ENCODE assay signal across 9 cellular contexts in the genomic region with DNA sequence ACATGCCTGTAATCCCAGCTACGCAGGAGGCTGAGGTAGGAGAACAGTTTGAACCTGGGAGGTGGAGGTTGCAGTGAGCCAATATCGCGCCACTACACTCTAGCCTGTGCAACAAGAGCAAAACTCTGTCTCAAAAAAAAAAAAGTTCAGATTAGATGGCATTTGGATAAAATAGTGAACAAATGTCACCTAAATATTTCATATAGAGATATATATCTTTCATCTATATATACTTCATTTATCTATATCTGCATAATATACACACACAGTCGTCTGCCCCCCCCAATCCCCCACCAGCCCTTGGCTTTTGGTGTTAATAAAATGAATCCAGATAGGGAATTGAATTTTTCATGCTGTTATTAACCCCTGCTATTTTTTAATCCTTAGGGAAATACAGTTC. TPM values are rescaled to one million over a fixed set of nuclear protein-coding genes. Genes with fewer than 3 reads are reported as not detected.
DNase-seq lines count a peak whose midpoint lies in the region; ATAC-seq and TF ChIP-seq lines count a peak whose summit lies in the region.
"Had no signal": no experiment of that assay in that cellular context is flagged by ENCODE, and none has a peak within 500 bp of the region (broad histone marks: within the 10 kb centered on the region; RNA-seq: fewer than 3 reads in every experiment).

No MANE protein-coding gene starts in this region.

- TF ChIP-seq POLR2A in IMR-90 (IDR thresholded peaks at IDR 0.05; ENCODE audit: low read depth, low read length) = no peak

- H3K18ac ChIP-seq in IMR-90 (ENCODE audit: low read depth, low read length) = no peak overlapping the region

- H3K9me3 ChIP-seq in AG04450 (ENCODE audit: control insufficient read depth, insufficient read depth, low read length) = no peaks in the 10 kb centered on the region; the same call in 1 of the 2 replicates
- no peaks in the 10 kb centered on the region for H3K9me3 ChIP-seq in IMR-90 (ENCODE audit: control insufficient read depth, insufficient read depth, low read length)
- H3K9me3 ChIP-seq in colonic mucosa = no peaks in the 10 kb centered on the region

- H2AK9ac ChIP-seq in IMR-90 (replicated peaks; ENCODE audit: low read depth, low read length, poor library complexity) = no peak overlapping the region

- H3K56ac ChIP-seq in IMR-90 (ENCODE audit: extremely low read depth, insufficient read depth, low read length) = no peak overlapping the region

- no peak for TF ChIP-seq RAD21 in IMR-90 (IDR thresholded peaks at IDR 0.05; ENCODE audit: low read length)

- no peak overlapping the region for H2BK15ac ChIP-seq in IMR-90 (ENCODE audit: low read depth, low read length)

- no peak overlapping the region for H3K9ac ChIP-seq in IMR-90 (ENCODE audit: low read depth, low read length)
- no peak overlapping the region for H3K9ac ChIP-seq in colonic mucosa (ENCODE audit: low read depth in 2 of 2, low read length in 2 of 2)

- peaks cover 0 to 24% of the 10 kb centered on the region in 2 experiments; a peak in 3 of 4 replicates for H3K79me1 ChIP-seq in IMR-90 (ENCODE audit: low read depth in 1 of 2, low read length in 2 of 2)

- POLR2A ChIA-PET in AG04450 (lab: Yijun Ruan, JAX) (no interaction called here), IMR-90 (lab: Charles Lee; ENCODE audit: unreplicated experiment) (no interaction called here)

- H4K91ac ChIP-seq in IMR-90 (ENCODE audit: insufficient read depth, low read depth, low read length) = no peak overlapping the region

- DNase-seq in AG04450 (ENCODE audit: low read depth, low spot score) (no peak), IMR-90 (no peak), colonic mucosa (no peak), natural killer cell (no peak), HK-2 (ENCODE audit: unreplicated experiment) (no peak), middle frontal gyrus (ENCODE audit: extremely low spot score, low spot score) (no peak)
- no peak for DNase-seq in activated effector memory CD4-positive, alpha-beta T cell treated with anti-CD3 and anti-CD28 coated beads, Interleukin-2, amount 50 U/mL, for 16 hours
- DNase-seq in activated naive CD4-positive, alpha-beta T cell treated with anti-CD3 and anti-CD28 coated beads, Interleukin-2, amount 50 U/mL, for 72 hours (ENCODE audit: low spot score in 2 of 2) = no peak

- peak overlapping the region; percentile 99 for H3K4me3 Mint-ChIP-seq in natural killer cell

- H3K4ac ChIP-seq in IMR-90 (ENCODE audit: low read depth, low read length) = no peak overlapping the region

- H3K4me3 ChIP-seq in AG04450 (ENCODE audit: low read depth, low read length) = peak overlapping the region; percentile 98
- peak overlapping the region; percentile 19 for H3K4me3 ChIP-seq in IMR-90 (ENCODE audit: insufficient read depth, low read depth, low read length)
- peak overlapping the region; percentile 58 for H3K4me3 ChIP-seq in colonic mucosa

- intact Hi-C loops in IMR-90 (cut with micrococcal nuclease) = no loop called here
- intact Hi-C loops in colonic mucosa (cut with DNase I) = no loop called here
- intact Hi-C loops in natural killer cell (cut with micrococcal nuclease) = no loop called here

- WGBS in IMR-90 (ENCODE audit: extremely low coverage in 2 of 2, insufficient read length in 1 of 2), 2 experiments = no CpG with 5 or more reads among the region's 4 CpGs

- H2BK120ac ChIP-seq in IMR-90 (ENCODE audit: low read depth, low read length) = no peak overlapping the region

- no peak overlapping the region for H4K5ac ChIP-seq in IMR-90 (ENCODE audit: low read depth, low read length)

- no TSS peak for BruUV-seq in IMR-90 (replicated peaks; lab: Mats Ljungman, UMichigan)

- peak overlapping the region; percentile 60 for H3K4me2 ChIP-seq in IMR-90 (ENCODE audit: low read depth, low read length)

- H3K27ac Mint-ChIP-seq in natural killer cell = peak overlapping the region; percentile 98 to 100
- peak overlapping the region in 1 of 2 donors; percentile 68 for H3K27ac Mint-ChIP-seq in activated naive CD4-positive, alpha-beta T cell treated with anti-CD3 and anti-CD28 coated beads, Interleukin-2, amount 50 U/mL, for 72 hours

- H3K27me3 ChIP-seq in AG04450 (ENCODE audit: control insufficient read depth, insufficient read depth, low read length) (no peaks in the 10 kb centered on the region), IMR-90 (ENCODE audit: control insufficient read depth, insufficient read depth, low read length) (no peaks in the 10 kb centered on the region), colonic mucosa (no peaks in the 10 kb centered on the region)

- in situ Hi-C loops in IMR-90 (cut with MboI; ENCODE audit: low sequenced_read_pairs) = no loop called here

- no peak overlapping the region for H4K8ac ChIP-seq in IMR-90 (ENCODE audit: low read depth in 2 of 2, low read length in 2 of 2)

- H2BK5ac ChIP-seq in IMR-90 (ENCODE audit: low read depth, low read length, poor library complexity, severe bottlenecking) = no peak overlapping the region

- H3K36me3 ChIP-seq in IMR-90 (ENCODE audit: control insufficient read depth, insufficient read depth, low read length) (peaks cover 15% of the 10 kb centered on the region), colonic mucosa (peaks cover 5% of the 10 kb centered on the region)

- H3K9me1 ChIP-seq in IMR-90 (ENCODE audit: insufficient read depth, low read length) = no peaks in the 10 kb centered on the region

- no peak overlapping the region for H3K23ac ChIP-seq in IMR-90 (ENCODE audit: low read depth, low read length)

- ATAC-seq in IMR-90 (ENCODE audit: low read depth) = no peak
- no peak for ATAC-seq in natural killer cell
- no peak for ATAC-seq in activated naive CD4-positive, alpha-beta T cell treated with anti-CD3 and anti-CD28 coated beads, Interleukin-2, amount 50 U/mL, for 72 hours

- dilution Hi-C loops in IMR-90 (cut with HindIII; ENCODE audit: low sequenced_read_pairs, unreplicated experiment) = no loop called here

- TF ChIP-seq CTCF in AG04450 (IDR thresholded peaks at IDR 0.05; ENCODE audit: low read depth, low read length) (no peak), IMR-90 (conservative IDR thresholded peaks at IDR 0.05; ENCODE audit: low read depth, low read length) (no peak), colonic mucosa (IDR thresholded peaks at IDR 0.05) (no peak), natural killer cell (IDR thresholded peaks at IDR 0.05) (no peak)

- H2AK5ac ChIP-seq in IMR-90 (ENCODE audit: low read depth, low read length) = no peak overlapping the region

- H3K14ac ChIP-seq in IMR-90 (replicated peaks; ENCODE audit: low read depth, low read length) = no peak overlapping the region

- no peak overlapping the region for H2BK20ac ChIP-seq in IMR-90 (ENCODE audit: low read depth, low read length)

- no peaks in the 10 kb centered on the region for H3K27me3 Mint-ChIP-seq in natural killer cell (ENCODE audit: low read depth in 2 of 2)

- H3K27ac ChIP-seq in AG04450 (ENCODE audit: low read depth, low read length) = no peak overlapping the region
- no peak overlapping the region for H3K27ac ChIP-seq in IMR-90 (ENCODE audit: insufficient read depth, low read length)
- H3K27ac ChIP-seq in colonic mucosa = no peak overlapping the region

- no peaks in the 10 kb centered on the region for H3K4me1 ChIP-seq in IMR-90 (ENCODE audit: control insufficient read depth, insufficient read depth, low read length)
- peaks cover 6% of the 10 kb centered on the region for H3K4me1 ChIP-seq in colonic mucosa

- H4K20me1 ChIP-seq in IMR-90 (ENCODE audit: insufficient read depth, low read length) = peaks cover 85% of the 10 kb centered on the region

- no peaks in the 10 kb centered on the region for H3K36me3 Mint-ChIP-seq in natural killer cell
- H3K36me3 Mint-ChIP-seq in activated naive CD4-positive, alpha-beta T cell treated with anti-CD3 and anti-CD28 coated beads, Interleukin-2, amount 50 U/mL, for 72 hours = peaks cover 43 to 66% of the 10 kb centered on the region in 2 donors

- CTCF ChIA-PET in AG04450 (lab: Charles Lee) (interaction anchor here (0.6 to 1.5 kb wide), 5 partner anchors 8 to 400 kb away, joined by 3 to 23 read pairs (median 6); no protein-coding TSS in a partner anchor), IMR-90 (lab: Yijun Ruan, JAX) (interaction anchor here (2.0 kb wide), 1 partner anchor 8 kb away, joined by 16 read pairs; no protein-coding TSS in a partner anchor)

- H2AFZ ChIP-seq in IMR-90 (replicated peaks; ENCODE audit: low read length, poor library complexity) = no peak overlapping the region

- H3K9me3 Mint-ChIP-seq in natural killer cell = no peaks in the 10 kb centered on the region
- H3K9me3 Mint-ChIP-seq in activated naive CD4-positive, alpha-beta T cell treated with anti-CD3 and anti-CD28 coated beads, Interleukin-2, amount 50 U/mL, for 72 hours = no peaks in the 10 kb centered on the region

- peaks cover 50 to 68% of the 10 kb centered on the region in 2 donors for H3K4me1 Mint-ChIP-seq in natural killer cell

TF ChIP-seq in IMR-90, 13 proteins besides CTCF, POLR2A, EP300 and RAD21 (continues in another document):
- TF ChIP-seq MAZ (IDR thresholded peaks at IDR 0.05; ENCODE audit: borderline replicate concordance, low read depth, low read length) (no peak), CEBPB (IDR thresholded peaks at IDR 0.05; ENCODE audit: low read depth, low read length) (no peak), MAFK (IDR thresholded peaks at IDR 0.05; ENCODE audit: low read depth, low read length) (no peak), RFX5 (IDR thresholded peaks at IDR 0.05; ENCODE audit: low read depth, low read length) (no peak), MXI1 (IDR thresholded peaks at IDR 0.05; ENCODE audit: borderline replicate concordance, low read depth, low read length) (no peak), FOS (IDR thresholded peaks at IDR 0.05; ENCODE audit: low read depth, low read length) (no peak)

RNA-seq across cellular contexts. Expression of a gene that starts 5.0 kb away (rescaled TPM):
- polyA plus RNA-seq in AG04450 (2011; rRNA removed) (25.4 and 28.4 TPM in 2 replicates), IMR-90 (2012; rRNA removed) (14.4 and 15.0 TPM in 2 replicates)
- 40.7 and 41.5 TPM in 2 replicates for polyA minus RNA-seq in AG04450 (2011; rRNA and poly(A)+ RNA removed)
- total RNA-seq in IMR-90 (2012; rRNA removed) (14.9 and 20.3 TPM in 2 replicates), colonic mucosa (10 to 100 TPM; 50.8 to 79.6 TPM), natural killer cell (100 to 1,000 TPM; 174 to 236 (median 222) TPM)
- polyA plus RNA-seq in IMR-90 (2012; cell fraction: cytosol; rRNA removed) = 8.7 and 10.7 TPM in 2 replicates
- 6.9 and 17.1 TPM in 2 replicates for polyA plus RNA-seq in IMR-90 (2012; cell fraction: nucleus; rRNA removed; ENCODE audit: low replicate concordance)
- 100 to 1,000 TPM in 1 of 2 donors, 10 to 100 TPM in 1; 54.6 to 138 TPM for total RNA-seq in activated naive CD4-positive, alpha-beta T cell treated with anti-CD3 and anti-CD28 coated beads, Interleukin-2, amount 50 U/mL, for 72 hours

RNA-seq across cellular contexts. Expression of a gene that starts 46.9 kb away (rescaled TPM):
- polyA plus RNA-seq in AG04450 (2011; rRNA removed) (6.8 and 7.7 TPM in 2 replicates), IMR-90 (2012; rRNA removed) (19.9 and 20.6 TPM in 2 replicates)
- 6.6 and 6.9 TPM in 2 replicates for polyA minus RNA-seq in AG04450 (2011; rRNA and poly(A)+ RNA removed)
- total RNA-seq in IMR-90 (2012; rRNA removed) (5.0 and 8.2 TPM in 2 replicates), colonic mucosa (100 to 1,000 TPM in 1 of 2 donors, 10 to 100 TPM in 1; 84.5 to 165 TPM), natural killer cell (under 1 TPM; 0.10 to 0.43 (median 0.16) TPM)
- 10.7 and 13.6 TPM in 2 replicates for polyA plus RNA-seq in IMR-90 (2012; cell fraction: cytosol; rRNA removed)
- polyA plus RNA-seq in IMR-90 (2012; cell fraction: nucleus; rRNA removed; ENCODE audit: low replicate concordance) = 59.8 and 70.3 TPM in 2 replicates
- 1 to 10 TPM; 1.0 to 2.6 TPM for total RNA-seq in activated naive CD4-positive, alpha-beta T cell treated with anti-CD3 and anti-CD28 coated beads, Interleukin-2, amount 50 U/mL, for 72 hours
- total RNA-seq: SK-MEL-5 had no signal

Comparison
In these comparisons a context has a peak if more than half of its experiments do, and no peak if none do; other contexts are left out.
1. H3K4me3 ChIP-seq: peak in every context shown above with its lines; median percentile 98 in AG04450; 58 in colonic mucosa; 19 in IMR-90.